ENCODE assay signal across 12 cellular contexts in genomic region chr12:120540445-120540844, GRCh38. TPM values are rescaled to one million over a fixed set of nuclear protein-coding genes. Genes with fewer than 3 reads are reported as not detected.
DNase-seq lines count a peak whose midpoint lies in the region; ATAC-seq and TF ChIP-seq lines count a peak whose summit lies in the region.
"Had no signal": no experiment of that assay in that cellular context is flagged by ENCODE, and none has a peak within 500 bp of the region (broad histone marks: within the 10 kb centered on the region; RNA-seq: fewer than 3 reads in every experiment).

No MANE protein-coding gene starts in this region.

- H3K9me2 ChIP-seq in hepatocyte (replicated peaks; ENCODE audit: insufficient read depth), result no peaks in the 10 kb centered on the region

- H3K9me3 ChIP-seq in hepatocyte (ENCODE audit: low read depth) (no peaks in the 10 kb centered on the region), thoracic aorta (no peaks in the 10 kb centered on the region)
- H3K9me3 ChIP-seq: SJSA1 had no signal

- no peak overlapping the region for H3K4me2 ChIP-seq in hepatocyte

- intact Hi-C loops in activated CD4-positive, alpha-beta T cell treated with anti-CD3 and anti-CD28 coated beads for 36 hours (cut with DNase I, micrococcal nuclease), result no loop called here

- DNase-seq in activated CD4-positive, alpha-beta T cell treated with anti-CD3 and anti-CD28 coated beads for 36 hours, result no peak
- DNase-seq in activated CD4-positive, alpha-beta T cell treated with anti-CD3 and anti-CD28 coated beads, Interleukin-2, amount 50 U/mL, for 1 hour, result no peak
- DNase-seq in hepatocyte (ENCODE audit: low spot score) (no peak), thoracic aorta (ENCODE audit: low spot score) (no peak), mucosa of gallbladder (ENCODE audit: low spot score) (no peak), medulla oblongata (ENCODE audit: extremely low spot score) (no peak), NCI-H446 (lab: John Stamatoyannopoulos, UW) (no peak)
- DNase-seq: 8988T, activated T-cell treated with anti-CD3 and anti-CD28 coated beads for 4 hours, NCI-H1417 treated with DMSO at 0.1 percent for 48 hours had no signal

- H3K4me1 Mint-ChIP-seq in activated CD4-positive, alpha-beta T cell treated with anti-CD3 and anti-CD28 coated beads for 36 hours, result peaks cover 57% of the 10 kb centered on the region
- H3K4me1 Mint-ChIP-seq in activated T-helper 17 cell treated with anti-CD3 and anti-CD28 coated beads, Interleukin-2, amount 50 U/mL, for 72 hours, result peaks cover 22% of the 10 kb centered on the region

- no peaks in the 10 kb centered on the region for H3K27me3 Mint-ChIP-seq in activated CD4-positive, alpha-beta T cell treated with anti-CD3 and anti-CD28 coated beads for 36 hours
- H3K27me3 Mint-ChIP-seq in activated T-helper 17 cell treated with anti-CD3 and anti-CD28 coated beads, Interleukin-2, amount 50 U/mL, for 72 hours, result no peaks in the 10 kb centered on the region

- H3K27me3 ChIP-seq in hepatocyte (no peaks in the 10 kb centered on the region), thoracic aorta (replicated peaks; ENCODE audit: insufficient read depth) (no peaks in the 10 kb centered on the region)
- H3K27me3 ChIP-seq: SJSA1 had no signal

- H3K79me2 ChIP-seq in hepatocyte, result peaks cover 100% of the 10 kb centered on the region

- H2AFZ ChIP-seq in hepatocyte, result no peak overlapping the region

- H4K20me1 ChIP-seq in hepatocyte (ENCODE audit: insufficient read depth, poor library complexity, severe bottlenecking), result peaks cover 99% of the 10 kb centered on the region

- POLR2A ChIA-PET in activated CD4-positive, alpha-beta T cell treated with anti-CD3 and anti-CD28 coated beads for 36 hours (lab: Charles Lee), result interaction anchor here (0.7 kb wide), 1 partner anchor 37 kb away, joined by 3 read pairs; no protein-coding TSS in a partner anchor

- H3K4me3 ChIP-seq in hepatocyte, result no peak overlapping the region
- no peak overlapping the region for H3K4me3 ChIP-seq in thoracic aorta
- H3K4me3 ChIP-seq: SJSA1 had no signal

- H3K27ac ChIP-seq in hepatocyte (peak overlapping the region; percentile 7), thoracic aorta (peak overlapping the region; percentile 62 to 86)
- H3K27ac ChIP-seq: SJSA1 had no signal

- H3K4me1 ChIP-seq in hepatocyte (ENCODE audit: insufficient read depth) (peaks cover 41% of the 10 kb centered on the region), thoracic aorta (ENCODE audit: control insufficient read depth in 1 of 2, low read depth in 2 of 2) (peaks cover 53 to 84% of the 10 kb centered on the region in 2 donors)

- WGBS in hepatocyte (ENCODE audit: low lambda C conversion rate, missing lambda C conversion rate), result 72% methylated on average over 3 of the region's 3 CpGs

- H3K9me3 Mint-ChIP-seq in activated CD4-positive, alpha-beta T cell treated with anti-CD3 and anti-CD28 coated beads for 36 hours (ENCODE audit: low read depth), result no peaks in the 10 kb centered on the region
- H3K9me3 Mint-ChIP-seq in activated T-helper 17 cell treated with anti-CD3 and anti-CD28 coated beads, Interleukin-2, amount 50 U/mL, for 72 hours, result no peaks in the 10 kb centered on the region

- no peak overlapping the region for H3K4me3 Mint-ChIP-seq in activated CD4-positive, alpha-beta T cell treated with anti-CD3 and anti-CD28 coated beads for 36 hours
- H3K4me3 Mint-ChIP-seq in activated T-helper 17 cell treated with anti-CD3 and anti-CD28 coated beads, Interleukin-2, amount 50 U/mL, for 72 hours, result peak overlapping the region; percentile 91

- TF ChIP-seq CTCF in hepatocyte (IDR thresholded peaks at IDR 0.05; ENCODE audit: poor library complexity) (no peak), thoracic aorta (IDR thresholded peaks at IDR 0.05) (no peak)

- H3K27ac Mint-ChIP-seq in activated CD4-positive, alpha-beta T cell treated with anti-CD3 and anti-CD28 coated beads for 36 hours, result peak overlapping the region; percentile 81
- no peak overlapping the region for H3K27ac Mint-ChIP-seq in activated T-helper 17 cell treated with anti-CD3 and anti-CD28 coated beads, Interleukin-2, amount 50 U/mL, for 72 hours

- no peaks in the 10 kb centered on the region for H3K36me3 ChIP-seq in hepatocyte (replicated peaks; ENCODE audit: insufficient read depth, low read depth)
- no peaks in the 10 kb centered on the region for H3K36me3 ChIP-seq in thoracic aorta

- peaks cover 49% of the 10 kb centered on the region for H3K36me3 Mint-ChIP-seq in activated CD4-positive, alpha-beta T cell treated with anti-CD3 and anti-CD28 coated beads for 36 hours (ENCODE audit: low read depth)
- H3K36me3 Mint-ChIP-seq in activated T-helper 17 cell treated with anti-CD3 and anti-CD28 coated beads, Interleukin-2, amount 50 U/mL, for 72 hours (ENCODE audit: low read depth), result peaks cover 97% of the 10 kb centered on the region

- ATAC-seq in activated CD4-positive, alpha-beta T cell treated with anti-CD3 and anti-CD28 coated beads for 36 hours, result peak; percentile 7
- ATAC-seq in activated T-helper 17 cell treated with anti-CD3 and anti-CD28 coated beads, Interleukin-2, amount 50 U/mL, for 72 hours (replicated peaks), result peak; percentile 16
- peak; percentile 39 for ATAC-seq in thoracic aorta (ENCODE audit: insufficient number of reproducible peaks, low FRiP score, low read depth)

- CTCF ChIA-PET in activated CD4-positive, alpha-beta T cell treated with anti-CD3 and anti-CD28 coated beads for 36 hours (lab: Charles Lee), result interaction anchor here (0.6 kb wide), 1 partner anchor 847 kb away, joined by 3 read pairs; no protein-coding TSS in a partner anchor

RNA-seq across cellular contexts. Expression of gene RNF10, which starts 6.3 kb away (rescaled TPM):
- 100 to 1,000 TPM; 177 to 184 TPM for total RNA-seq in activated CD4-positive, alpha-beta T cell treated with anti-CD3 and anti-CD28 coated beads for 36 hours
- total RNA-seq in activated T-helper 17 cell treated with anti-CD3 and anti-CD28 coated beads, Interleukin-2, amount 50 U/mL, for 72 hours, result 100 to 1,000 TPM; 182 to 212 TPM
- 48.5 and 83.9 TPM in 2 replicates for total RNA-seq in hepatocyte
- polyA plus RNA-seq in hepatocyte, result 128 and 142 TPM in 2 replicates
- 100 to 1,000 TPM in 1 of 2 donors, 10 to 100 TPM in 1; 98.0 to 165 TPM for total RNA-seq in thoracic aorta
- 195 TPM for total RNA-seq in mucosa of gallbladder

RNA-seq across cellular contexts. Expression of gene COQ5, which starts 11.5 kb away (rescaled TPM):
- 10 to 100 TPM; 31.3 to 32.6 TPM for total RNA-seq in activated CD4-positive, alpha-beta T cell treated with anti-CD3 and anti-CD28 coated beads for 36 hours
- total RNA-seq in activated T-helper 17 cell treated with anti-CD3 and anti-CD28 coated beads, Interleukin-2, amount 50 U/mL, for 72 hours, result 10 to 100 TPM; 17.2 to 21.8 TPM
- total RNA-seq in hepatocyte, result 37.0 and 41.0 TPM in 2 replicates
- polyA plus RNA-seq in hepatocyte, result 38.7 and 40.7 TPM in 2 replicates
- 10 to 100 TPM; 16.5 to 38.0 TPM for total RNA-seq in thoracic aorta
- total RNA-seq in mucosa of gallbladder, result 31.6 TPM

RNA-seq across cellular contexts. Expression of gene POP5, which starts 40.8 kb away (rescaled TPM):
- total RNA-seq in activated CD4-positive, alpha-beta T cell treated with anti-CD3 and anti-CD28 coated beads for 36 hours, result 10 to 100 TPM; 44.8 to 52.6 TPM
- 10 to 100 TPM; 29.9 to 41.5 TPM for total RNA-seq in activated T-helper 17 cell treated with anti-CD3 and anti-CD28 coated beads, Interleukin-2, amount 50 U/mL, for 72 hours
- total RNA-seq in hepatocyte (29.3 and 34.0 TPM in 2 replicates), thoracic aorta (10 to 100 TPM; 22.3 to 42.4 TPM), mucosa of gallbladder (50.9 TPM)
- 51.1 and 54.0 TPM in 2 replicates for polyA plus RNA-seq in hepatocyte

RNA-seq across cellular contexts. Expression of gene DYNLL1, which starts 44.5 kb away (rescaled TPM):
- total RNA-seq in activated CD4-positive, alpha-beta T cell treated with anti-CD3 and anti-CD28 coated beads for 36 hours, result 100 to 1,000 TPM; 166 to 169 TPM
- 100 to 1,000 TPM in 1 of 2 donors, 10 to 100 TPM in 1; 69.2 to 197 TPM for total RNA-seq in activated T-helper 17 cell treated with anti-CD3 and anti-CD28 coated beads, Interleukin-2, amount 50 U/mL, for 72 hours
- 383 and 418 TPM in 2 replicates for total RNA-seq in hepatocyte
- 630 and 641 TPM in 2 replicates for polyA plus RNA-seq in hepatocyte
- 100 to 1,000 TPM; 167 to 199 TPM for total RNA-seq in thoracic aorta
- 393 TPM for total RNA-seq in mucosa of gallbladder
